ENCODE assay signal across 8 cellular contexts in the genomic region with DNA sequence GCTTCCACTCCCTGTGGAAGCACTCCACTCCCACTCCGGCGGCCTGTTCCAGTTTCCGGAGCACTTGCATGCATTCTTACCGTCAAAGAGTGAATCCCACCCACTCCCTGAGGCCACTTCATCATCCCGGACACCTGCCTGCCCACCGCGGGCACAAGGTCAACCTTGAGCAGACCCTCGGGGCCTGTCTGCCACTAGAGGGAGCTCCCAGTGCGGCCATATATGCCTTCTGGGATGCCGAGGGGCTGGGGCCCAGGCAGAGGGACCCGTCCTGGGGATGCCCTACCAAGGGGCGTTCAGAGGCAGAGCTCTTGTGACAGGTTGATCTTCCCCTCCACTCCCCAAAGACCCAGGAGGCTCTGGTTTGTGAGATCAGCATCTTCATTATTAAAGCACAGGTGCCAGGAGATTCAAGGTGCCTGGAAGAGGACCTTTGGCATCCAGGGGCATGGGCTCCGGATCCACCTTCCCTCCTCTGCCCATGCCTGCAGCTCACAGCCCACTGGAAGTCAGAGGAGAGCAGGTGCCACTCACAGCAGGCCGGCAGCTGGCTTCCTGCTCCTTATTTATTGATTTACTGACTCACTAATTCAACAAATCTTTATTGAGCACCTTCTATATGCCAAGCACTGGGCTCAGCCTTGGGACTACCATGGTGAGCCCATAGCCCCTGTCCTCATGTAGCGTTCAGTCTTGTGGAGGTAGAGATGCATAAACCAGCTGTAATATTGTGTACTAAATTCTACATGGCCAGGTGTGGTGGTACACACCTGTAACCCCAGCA. TPM values are rescaled to one million over a fixed set of nuclear protein-coding genes. Genes with fewer than 3 reads are reported as not detected.
DNase-seq lines count a peak whose midpoint lies in the region; ATAC-seq and TF ChIP-seq lines count a peak whose summit lies in the region.

No MANE protein-coding gene starts in this region.

- CTCF ChIA-PET in activated CD8-positive, alpha-beta T cell treated with anti-CD3 and anti-CD28 coated beads for 36 hours (lab: Charles Lee): interaction anchor here (0.8 to 1.8 kb wide), 9 partner anchors 8 to 330 kb away, joined by 3 to 7 read pairs (median 4); no protein-coding TSS in a partner anchor

- H3K36me3 Mint-ChIP-seq in CD14-positive monocyte: no peaks in the 10 kb centered on the region
- no peaks in the 10 kb centered on the region for H3K36me3 Mint-ChIP-seq in activated CD8-positive, alpha-beta T cell treated with anti-CD3 and anti-CD28 coated beads for 36 hours (ENCODE audit: low read depth)

- POLR2A ChIA-PET in activated CD8-positive, alpha-beta T cell treated with anti-CD3 and anti-CD28 coated beads for 36 hours (lab: Charles Lee): interaction anchor here (1.1 kb wide), 1 partner anchor 47 kb away, joined by 3 read pairs; no protein-coding TSS in a partner anchor

- H3K27ac Mint-ChIP-seq in CD14-positive monocyte: no peak overlapping the region
- H3K27ac Mint-ChIP-seq in activated CD8-positive, alpha-beta T cell treated with anti-CD3 and anti-CD28 coated beads for 36 hours: no peak overlapping the region

- no peaks in the 10 kb centered on the region for H3K4me1 Mint-ChIP-seq in CD14-positive monocyte
- peaks cover 3% of the 10 kb centered on the region for H3K4me1 Mint-ChIP-seq in activated CD8-positive, alpha-beta T cell treated with anti-CD3 and anti-CD28 coated beads for 36 hours (ENCODE audit: low read depth)

- no peak overlapping the region for H3K4me3 ChIP-seq in fibroblast of mammary gland (ENCODE audit: control insufficient read depth, low read depth, low read length)

- intact Hi-C loops in CD14-positive monocyte (cut with micrococcal nuclease) (no loop called here), cardiac septum (cut with DNase I) (no loop called here)
- intact Hi-C loops in activated CD8-positive, alpha-beta T cell treated with anti-CD3 and anti-CD28 coated beads for 36 hours (cut with micrococcal nuclease): no loop called here

- ATAC-seq in activated CD8-positive, alpha-beta T cell treated with anti-CD3 and anti-CD28 coated beads for 36 hours: peak; percentile 61

- TF ChIP-seq CTCF in CD14-positive monocyte (IDR thresholded peaks at IDR 0.05) (peak; percentile 41), fibroblast of mammary gland (conservative IDR thresholded peaks at IDR 0.05; ENCODE audit: control insufficient read depth, insufficient read depth, low read depth, low read length) (peak; percentile 48)
- TF ChIP-seq CTCF in activated CD8-positive, alpha-beta T cell treated with anti-CD3 and anti-CD28 coated beads for 36 hours (IDR thresholded peaks at IDR 0.05): peak; percentile 82

- no peak overlapping the region for H3K4me3 Mint-ChIP-seq in CD14-positive monocyte
- no peak overlapping the region for H3K4me3 Mint-ChIP-seq in activated CD8-positive, alpha-beta T cell treated with anti-CD3 and anti-CD28 coated beads for 36 hours

- no peaks in the 10 kb centered on the region for H3K9me3 Mint-ChIP-seq in CD14-positive monocyte
- H3K9me3 Mint-ChIP-seq in activated CD8-positive, alpha-beta T cell treated with anti-CD3 and anti-CD28 coated beads for 36 hours: no peaks in the 10 kb centered on the region

- no peak for DNase-seq in CD14-positive monocyte (ENCODE audit: low spot score)
- peak; percentile 49 for DNase-seq in HuH-7.5 (ENCODE audit: low spot score)
- peak; percentile 70 for DNase-seq in activated CD8-positive, alpha-beta T cell treated with anti-CD3 and anti-CD28 coated beads for 36 hours
- DNase-seq in fibroblast of mammary gland (ENCODE audit: low read depth): no peak
- peak; percentile 42 for DNase-seq in stimulated activated CD4-positive, alpha-beta T cell treated with anti-CD3 and anti-CD28 coated beads, Interleukin-4, amount 100 ng/mL, for 1 hour
- no peak for DNase-seq in occipital lobe (lab: John Stamatoyannopoulos, UW)
- DNase-seq in cortex of kidney (lab: John Stamatoyannopoulos, UW): no peak
- DNase-seq in cardiac septum (ENCODE audit: low spot score): no peak

- peaks cover 1 to 8% (median 7%) of the 10 kb centered on the region in 3 donors for H3K27me3 Mint-ChIP-seq in CD14-positive monocyte (ENCODE audit: low read depth in 3 of 3)
- no peaks in the 10 kb centered on the region for H3K27me3 Mint-ChIP-seq in activated CD8-positive, alpha-beta T cell treated with anti-CD3 and anti-CD28 coated beads for 36 hours

RNA-seq across cellular contexts. Expression of gene UBIAD1, which starts 47.3 kb away (rescaled TPM):
- 10 to 100 TPM in 1 of 2 donors, 1 to 10 TPM in 1; 9.8 to 10.5 TPM for polyA plus RNA-seq in CD14-positive monocyte
- 10 to 100 TPM; 24.0 to 26.2 TPM for total RNA-seq in activated CD8-positive, alpha-beta T cell treated with anti-CD3 and anti-CD28 coated beads for 36 hours
- total RNA-seq in occipital lobe (14.3 TPM), cardiac septum (13.2 TPM)

RNA-seq across cellular contexts. Expression of gene MTOR, which starts 58.0 kb away (rescaled TPM):
- 1 to 10 TPM; 2.0 to 3.3 TPM for polyA plus RNA-seq in CD14-positive monocyte
- 10 to 100 TPM; 34.7 to 36.8 TPM for total RNA-seq in activated CD8-positive, alpha-beta T cell treated with anti-CD3 and anti-CD28 coated beads for 36 hours
- total RNA-seq in occipital lobe (32.1 TPM), cardiac septum (36.1 TPM)

Comparison
In these comparisons a context has a peak if more than half of its experiments do, and no peak if none do; other contexts are left out.
1. DNase-seq: peak in HuH-7.5 (single experiment), activated CD8-positive, alpha-beta T cell treated with anti-CD3 and anti-CD28 coated beads for 36 hours (single experiment) and stimulated activated CD4-positive, alpha-beta T cell treated with anti-CD3 and anti-CD28 coated beads, Interleukin-4, amount 100 ng/mL, for 1 hour (single experiment); none in CD14-positive monocyte (single experiment), fibroblast of mammary gland (single experiment), occipital lobe (single experiment), cortex of kidney (single experiment) and cardiac septum (single experiment).
2. Peak in every context shown above with its lines, with median percentiles within 50 percentile points of each other: CTCF ChIP-seq.